8 cellular contexts compared by ENCODE assay signal in the genomic region with DNA sequence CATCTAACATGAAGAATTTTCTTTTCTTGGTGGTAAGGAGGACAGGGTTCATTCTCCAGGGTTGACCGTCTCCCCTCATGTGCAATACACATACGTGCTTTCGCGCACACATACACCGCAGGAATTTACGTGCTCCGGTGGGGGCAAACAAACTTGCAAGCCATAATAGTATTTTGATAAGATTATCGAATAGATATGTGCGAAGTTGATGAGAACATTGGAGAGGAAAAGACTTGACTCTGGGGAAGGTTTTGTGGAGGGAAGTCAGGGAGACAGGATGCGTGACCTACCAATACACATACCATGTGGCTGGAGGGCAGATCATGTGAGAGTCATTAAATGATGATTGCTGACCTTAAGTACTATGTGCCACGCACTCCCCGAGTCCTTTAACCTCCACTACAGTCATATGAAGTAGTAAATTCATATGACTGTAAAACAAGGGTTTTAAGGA. TPM values are rescaled to one million over a fixed set of nuclear protein-coding genes. Genes with fewer than 3 reads are reported as not detected.
A peak's percentile ranks its signal among the peaks of the same experiment; 100 is the strongest.
DNase-seq lines count a peak whose midpoint lies in the region; ATAC-seq lines count a peak whose summit lies in the region.

No MANE protein-coding gene starts in this region.

- POLR2A ChIA-PET in activated CD8-positive, alpha-beta T cell treated with anti-CD3 and anti-CD28 coated beads, Interleukin-2, amount 10 ng/mL, durations not matched to agents 7 days and 5 days (lab: Charles Lee) = no interaction called here

- no peak for ATAC-seq in activated CD8-positive, alpha-beta T cell treated with anti-CD3 and anti-CD28 coated beads, Interleukin-2, amount 10 ng/mL, durations not matched to agents 7 days and 5 days
- ATAC-seq in HG03378 (IDR thresholded peaks at IDR 0.05; ENCODE audit: unreplicated experiment) = no peak

- peaks cover 3% of the 10 kb centered on the region for H3K36me3 Mint-ChIP-seq in activated CD8-positive, alpha-beta T cell treated with anti-CD3 and anti-CD28 coated beads, Interleukin-2, amount 10 ng/mL, durations not matched to agents 7 days and 5 days (ENCODE audit: low read depth)

- H3K4me3 ChIP-seq in iPS-20b (ENCODE audit: low read length) (peak overlapping the region; percentile 97), stomach smooth muscle (ENCODE audit: low read length in 2 of 2) (peak overlapping the region; percentile 85 to 99)

- CTCF ChIA-PET in activated CD8-positive, alpha-beta T cell treated with anti-CD3 and anti-CD28 coated beads, Interleukin-2, amount 10 ng/mL, durations not matched to agents 7 days and 5 days (lab: Charles Lee) = interaction anchor here (1.6 kb wide), 1 partner anchor 63 kb away, joined by 3 read pairs; no protein-coding TSS in a partner anchor

- H3K9me3 ChIP-seq in ES-I3 (ENCODE audit: control insufficient read depth, insufficient read depth, low read length) = no peaks in the 10 kb centered on the region
- H3K9me3 ChIP-seq in iPS-20b (ENCODE audit: insufficient read depth, low read depth, low read length) = no peaks in the 10 kb centered on the region
- no peaks in the 10 kb centered on the region for H3K9me3 ChIP-seq in stomach smooth muscle (ENCODE audit: control insufficient read depth in 2 of 2, low read length in 2 of 2)

- peak overlapping the region; percentile 96 for H3K27ac Mint-ChIP-seq in activated CD8-positive, alpha-beta T cell treated with anti-CD3 and anti-CD28 coated beads, Interleukin-2, amount 10 ng/mL, durations not matched to agents 7 days and 5 days

- H3K27me3 Mint-ChIP-seq in activated CD8-positive, alpha-beta T cell treated with anti-CD3 and anti-CD28 coated beads, Interleukin-2, amount 10 ng/mL, durations not matched to agents 7 days and 5 days (ENCODE audit: low read depth) = no peaks in the 10 kb centered on the region

- no peaks in the 10 kb centered on the region for H3K9me3 Mint-ChIP-seq in activated CD8-positive, alpha-beta T cell treated with anti-CD3 and anti-CD28 coated beads, Interleukin-2, amount 10 ng/mL, durations not matched to agents 7 days and 5 days (ENCODE audit: insufficient read depth)

- H3K27me3 ChIP-seq in iPS-20b (ENCODE audit: insufficient read depth, low read length) (no peaks in the 10 kb centered on the region), stomach smooth muscle (ENCODE audit: control insufficient read depth in 1 of 2, insufficient read depth in 2 of 2, low read length in 2 of 2) (no peaks in the 10 kb centered on the region)

- peaks cover 33% of the 10 kb centered on the region for H3K4me1 Mint-ChIP-seq in activated CD8-positive, alpha-beta T cell treated with anti-CD3 and anti-CD28 coated beads, Interleukin-2, amount 10 ng/mL, durations not matched to agents 7 days and 5 days (ENCODE audit: low read depth)

- peaks cover 4% of the 10 kb centered on the region; the same call in 1 of the 2 replicates for H3K4me1 ChIP-seq in ES-I3 (ENCODE audit: insufficient read depth, low read length)
- peaks cover 4% of the 10 kb centered on the region for H3K4me1 ChIP-seq in iPS-20b (ENCODE audit: insufficient read depth, low read length)
- peaks cover 19% of the 10 kb centered on the region for H3K4me1 ChIP-seq in stomach smooth muscle (ENCODE audit: control insufficient read depth, insufficient read depth, low read length)

- H3K27ac ChIP-seq in iPS-20b (ENCODE audit: low read length) (peak overlapping the region; percentile 89), stomach smooth muscle (ENCODE audit: low read length) (no peak overlapping the region)

- no peaks in the 10 kb centered on the region; the same call in 1 of the 2 replicates for H3K36me3 ChIP-seq in ES-I3 (ENCODE audit: insufficient read depth, low read length)
- peaks cover 5% of the 10 kb centered on the region; the same call in 1 of the 2 replicates for H3K36me3 ChIP-seq in iPS-20b (ENCODE audit: insufficient read depth, low read depth, low read length)
- H3K36me3 ChIP-seq in stomach smooth muscle (ENCODE audit: control insufficient read depth in 2 of 2, insufficient read depth in 2 of 2, low read length in 2 of 2) = no peaks in the 10 kb centered on the region

- peak; percentile 41 for DNase-seq in KG1 (lab: John Stamatoyannopoulos, UW)
- DNase-seq in activated CD8-positive, alpha-beta T cell treated with anti-CD3 and anti-CD28 coated beads, Interleukin-2, amount 10 ng/mL, durations not matched to agents 7 days and 5 days = peak; percentile 30
- DNase-seq in NCI-H128 (lab: John Stamatoyannopoulos, UW; ENCODE audit: unreplicated experiment) = no peak
- no peak for DNase-seq in NCI-H1048 (lab: John Stamatoyannopoulos, UW)

- H3K4me3 Mint-ChIP-seq in activated CD8-positive, alpha-beta T cell treated with anti-CD3 and anti-CD28 coated beads, Interleukin-2, amount 10 ng/mL, durations not matched to agents 7 days and 5 days = peak overlapping the region; percentile 99

- H3K9ac ChIP-seq in ES-I3 (ENCODE audit: low read depth, low read length) (peak overlapping the region; percentile 98), iPS-20b (ENCODE audit: low read depth, low read length) (peak overlapping the region; percentile 96), stomach smooth muscle (ENCODE audit: low read length in 2 of 2) (peak overlapping the region in 1 of 2 donors; percentile 76)

RNA-seq across cellular contexts. Expression of gene RAD51B, which starts 0.9 kb away (rescaled TPM):
- total RNA-seq in activated CD8-positive, alpha-beta T cell treated with anti-CD3 and anti-CD28 coated beads, Interleukin-2, amount 10 ng/mL, durations not matched to agents 7 days and 5 days = 10 to 100 TPM; 34.1 to 38.8 TPM

RNA-seq across cellular contexts. Expression of gene ZFYVE26, which starts 4.1 kb away (rescaled TPM):
- total RNA-seq in activated CD8-positive, alpha-beta T cell treated with anti-CD3 and anti-CD28 coated beads, Interleukin-2, amount 10 ng/mL, durations not matched to agents 7 days and 5 days = 10 to 100 TPM; 22.6 to 22.9 TPM

Comparison
In these comparisons a context has a peak if more than half of its experiments do, and no peak if none do; other contexts are left out.
1. DNase-seq: peak in KG1 (single experiment) and activated CD8-positive, alpha-beta T cell treated with anti-CD3 and anti-CD28 coated beads, Interleukin-2, amount 10 ng/mL, durations not matched to agents 7 days and 5 days (single experiment); none in NCI-H128 (single experiment) and NCI-H1048 (single experiment).